ENCODE assay signal across 8 cellular contexts in the genomic region with DNA sequence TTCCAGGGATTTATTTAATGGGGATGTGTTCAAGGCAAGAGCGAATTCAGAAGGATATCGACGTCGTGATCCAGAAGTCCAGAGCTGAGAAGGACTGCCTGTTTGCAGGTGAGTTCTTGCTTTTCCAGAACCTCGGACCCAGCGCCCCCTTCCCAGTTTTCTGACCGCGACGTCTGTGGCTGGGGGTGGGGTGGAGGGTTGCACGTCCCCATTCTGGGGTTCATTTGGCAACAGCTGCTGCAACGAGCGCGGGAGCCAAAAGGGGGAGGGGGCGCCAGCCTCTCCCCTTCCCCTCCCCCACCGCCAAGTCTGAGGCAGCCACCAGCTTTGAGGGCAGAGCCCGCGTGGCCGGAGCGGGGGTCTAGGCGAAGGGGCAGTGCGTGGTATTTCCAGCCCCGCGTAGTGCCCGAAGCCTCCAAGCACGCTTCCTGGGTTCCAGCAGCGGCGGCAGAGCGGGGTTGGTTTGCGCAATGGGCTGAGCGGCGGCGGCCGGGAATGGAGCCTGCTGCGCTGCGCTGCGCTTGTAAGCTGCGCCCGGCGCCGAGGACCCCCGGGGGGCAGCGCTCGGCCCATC. TPM values are rescaled to one million over a fixed set of nuclear protein-coding genes. Genes with fewer than 3 reads are reported as not detected.
A peak's percentile ranks its signal among the peaks of the same experiment; 100 is the strongest.
DNase-seq lines count a peak whose midpoint lies in the region; ATAC-seq and TF ChIP-seq lines count a peak whose summit lies in the region.

No MANE protein-coding gene starts in this region.

- POLR2A ChIA-PET in SK-N-SH (lab: Yijun Ruan, JAX), result no interaction called here

- peak overlapping the region; percentile 88 for H3K4me2 ChIP-seq in SK-N-SH

- H3K36me3 ChIP-seq in SK-N-SH (replicated peaks in 1 of 2; ENCODE audit: control insufficient read depth in 1 of 2, insufficient read depth in 2 of 2, low read length in 1 of 2), result no peaks in the 10 kb centered on the region
- H3K36me3 ChIP-seq in right lobe of liver, result no peaks in the 10 kb centered on the region

- ATAC-seq in GM21367 (IDR thresholded peaks at IDR 0.05; ENCODE audit: unreplicated experiment), result peak; percentile 29
- peak; percentile 76 to 91 (median 82) for ATAC-seq in right lobe of liver

- CTCF ChIA-PET in SK-N-SH (lab: Yijun Ruan, JAX), result interaction anchor here (0.6 to 0.9 kb wide), 4 partner anchors 44 to 1898 kb away, joined by 3 to 4 read pairs (median 3); no protein-coding TSS in a partner anchor

- no peaks in the 10 kb centered on the region for H3K9me2 ChIP-seq in SK-N-SH

- DNase-seq in EL (peak; percentile 60), HK-2 (ENCODE audit: unreplicated experiment) (peak; percentile 58), SK-N-SH (peak; percentile 80), right lobe of liver (peak; percentile 68 to 77 (median 75)), NCI-H446 (lab: John Stamatoyannopoulos, UW) (no peak)
- DNase-seq in stimulated activated CD8-positive, alpha-beta memory T cell treated with anti-CD3 and anti-CD28 coated beads, Interleukin-4, amount 100 ng/mL, for 24 hours (ENCODE audit: low read depth), result peak; percentile 30

- peak overlapping the region; percentile 86 to 92 for H3K4me3 ChIP-seq in SK-N-SH (ENCODE audit: low read depth in 2 of 2, low read length in 1 of 2)
- peak overlapping the region; percentile 76 to 89 (median 80) for H3K4me3 ChIP-seq in right lobe of liver

- TF ChIP-seq POLR2A in right lobe of liver (IDR thresholded peaks at IDR 0.05), result peak; percentile 21

- no peaks in the 10 kb centered on the region for H4K20me1 ChIP-seq in SK-N-SH (ENCODE audit: insufficient read depth)

- H3K27ac ChIP-seq in SK-N-SH (ENCODE audit: low read depth in 2 of 2, low read length in 1 of 2) (peak overlapping the region; percentile 50 to 89; a peak in 3 of 4 replicates), cingulate gyrus (ENCODE audit: low read depth, low read length) (peak overlapping the region; percentile 60), right lobe of liver (peak overlapping the region; percentile 89 to 96 (median 92))

- H3K4me1 ChIP-seq in SK-N-SH (ENCODE audit: control insufficient read depth in 1 of 2, insufficient read depth in 2 of 2, low read depth in 1 of 2, low read length in 1 of 2) (peaks cover 0 to 3% of the 10 kb centered on the region in 2 experiments; a peak in 2 of 4 replicates), right lobe of liver (no peaks in the 10 kb centered on the region)

- H3K27me3 ChIP-seq in SK-N-SH (ENCODE audit: insufficient read depth) (no peaks in the 10 kb centered on the region), right lobe of liver (no peaks in the 10 kb centered on the region)

- intact Hi-C loops in right lobe of liver (cut with DNase I), result no loop called here

- peak overlapping the region; percentile 90 for H3K9ac ChIP-seq in SK-N-SH

- H3K79me2 ChIP-seq in SK-N-SH (ENCODE audit: insufficient read depth), result peaks cover 2% of the 10 kb centered on the region; the same call in 1 of the 2 replicates

- 2% methylated on average over 11 of the region's 43 CpGs for WGBS in SK-N-SH (ENCODE audit: low lambda C conversion rate)
- 0% methylated on average over 4 of the region's 43 CpGs for WGBS in right lobe of liver (ENCODE audit: insufficient coverage, low coverage, low lambda C conversion rate, missing lambda C conversion rate)

- peak overlapping the region; percentile 87 for H2AFZ ChIP-seq in SK-N-SH (ENCODE audit: low read depth)

- no peak for TF ChIP-seq EP300 in SK-N-SH (IDR thresholded peaks at IDR 0.05; ENCODE audit: borderline replicate concordance in 1 of 2, low read depth in 1 of 2, low read length in 1 of 2)

- TF ChIP-seq CTCF in SK-N-SH (IDR thresholded peaks at IDR 0.05), result no peak
- no peak for TF ChIP-seq CTCF in right lobe of liver (IDR thresholded peaks at IDR 0.05)

- TF ChIP-seq RAD21 in SK-N-SH (IDR thresholded peaks at IDR 0.05; ENCODE audit: low read length), result no peak

- H3F3A ChIP-seq in SK-N-SH (replicated peaks; ENCODE audit: insufficient read depth), result no peaks in the 10 kb centered on the region

- H3K9me3 ChIP-seq in SK-N-SH (no peaks in the 10 kb centered on the region), right lobe of liver (no peaks in the 10 kb centered on the region)

TF ChIP-seq in SK-N-SH, 30 proteins besides CTCF, POLR2A, EP300 and RAD21:
- TF ChIP-seq FOXM1 (IDR thresholded peaks at IDR 0.05; ENCODE audit: low read depth) (no peak), CHD2 (IDR thresholded peaks at IDR 0.05; ENCODE audit: low read length, partially characterized antibody) (peak; percentile 76), MXI1 (IDR thresholded peaks at IDR 0.05; ENCODE audit: low read depth, low read length) (no peak; the same call in 1 of the 2 replicates), FOSL2 (IDR thresholded peaks at IDR 0.05; ENCODE audit: borderline replicate concordance, low read depth) (no peak)
- TF ChIP-seq, protein P1, sequence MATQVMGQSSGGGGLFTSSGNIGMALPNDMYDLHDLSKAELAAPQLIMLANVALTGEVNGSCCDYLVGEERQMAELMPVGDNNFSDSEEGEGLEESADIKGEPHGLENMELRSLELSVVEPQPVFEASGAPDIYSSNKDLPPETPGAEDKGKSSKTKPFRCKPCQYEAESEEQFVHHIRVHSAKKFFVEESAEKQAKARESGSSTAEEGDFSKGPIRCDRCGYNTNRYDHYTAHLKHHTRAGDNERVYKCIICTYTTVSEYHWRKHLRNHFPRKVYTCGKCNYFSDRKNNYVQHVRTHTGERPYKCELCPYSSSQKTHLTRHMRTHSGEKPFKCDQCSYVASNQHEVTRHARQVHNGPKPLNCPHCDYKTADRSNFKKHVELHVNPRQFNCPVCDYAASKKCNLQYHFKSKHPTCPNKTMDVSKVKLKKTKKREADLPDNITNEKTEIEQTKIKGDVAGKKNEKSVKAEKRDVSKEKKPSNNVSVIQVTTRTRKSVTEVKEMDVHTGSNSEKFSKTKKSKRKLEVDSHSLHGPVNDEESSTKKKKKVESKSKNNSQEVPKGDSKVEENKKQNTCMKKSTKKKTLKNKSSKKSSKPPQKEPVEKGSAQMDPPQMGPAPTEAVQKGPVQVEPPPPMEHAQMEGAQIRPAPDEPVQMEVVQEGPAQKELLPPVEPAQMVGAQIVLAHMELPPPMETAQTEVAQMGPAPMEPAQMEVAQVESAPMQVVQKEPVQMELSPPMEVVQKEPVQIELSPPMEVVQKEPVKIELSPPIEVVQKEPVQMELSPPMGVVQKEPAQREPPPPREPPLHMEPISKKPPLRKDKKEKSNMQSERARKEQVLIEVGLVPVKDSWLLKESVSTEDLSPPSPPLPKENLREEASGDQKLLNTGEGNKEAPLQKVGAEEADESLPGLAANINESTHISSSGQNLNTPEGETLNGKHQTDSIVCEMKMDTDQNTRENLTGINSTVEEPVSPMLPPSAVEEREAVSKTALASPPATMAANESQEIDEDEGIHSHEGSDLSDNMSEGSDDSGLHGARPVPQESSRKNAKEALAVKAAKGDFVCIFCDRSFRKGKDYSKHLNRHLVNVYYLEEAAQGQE (IDR thresholded peaks at IDR 0.05; ENCODE audit: low read depth, low read length), result no peak
- TF ChIP-seq, protein P2, sequence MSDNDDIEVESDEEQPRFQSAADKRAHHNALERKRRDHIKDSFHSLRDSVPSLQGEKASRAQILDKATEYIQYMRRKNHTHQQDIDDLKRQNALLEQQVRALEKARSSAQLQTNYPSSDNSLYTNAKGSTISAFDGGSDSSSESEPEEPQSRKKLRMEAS (IDR thresholded peaks at IDR 0.05; ENCODE audit: low read depth), result peak; percentile 15; the same call in 1 of the 2 replicates

RNA-seq across cellular contexts. Expression of a gene that starts 0.7 kb away (rescaled TPM):
- polyA plus RNA-seq in SK-N-SH (2012; rRNA removed), result 6.2 and 8.6 TPM in 2 replicates
- 7.2 and 8.0 TPM in 2 replicates for polyA plus RNA-seq in SK-N-SH (2012; cell fraction: cytosol; rRNA removed)
- 7.9 and 14.1 TPM in 2 replicates for polyA plus RNA-seq in SK-N-SH (2012; cell fraction: nucleus; rRNA removed)
- 10 to 100 TPM in 3 of 6 experiments, 1 to 10 TPM in 3; 4.9 to 14.1 (median 10.1) TPM for total RNA-seq in right lobe of liver

Comparison
In these comparisons a context has a peak if more than half of its experiments do, and no peak if none do; other contexts are left out.
1. DNase-seq: peak in EL (single experiment), HK-2 (single experiment), SK-N-SH (single experiment), right lobe of liver (3 of 3) and stimulated activated CD8-positive, alpha-beta memory T cell treated with anti-CD3 and anti-CD28 coated beads, Interleukin-4, amount 100 ng/mL, for 24 hours (single experiment); none in NCI-H446 (0 of 2).
2. Peak in every context shown above with its lines, with median percentiles within 50 percentile points of each other: H3K27ac ChIP-seq.